Comparison of ENCODE assay signal across 18 cellular contexts in genomic region chr4:109469915-109470314, GRCh38. TPM values are rescaled to one million over a fixed set of nuclear protein-coding genes. Genes with fewer than 3 reads are reported as not detected.
DNase-seq lines count a peak whose midpoint lies in the region; ATAC-seq, FAIRE-seq and TF ChIP-seq lines count a peak whose summit lies in the region.
"Had no signal": no experiment of that assay in that cellular context is flagged by ENCODE, and none has a peak within 500 bp of the region (broad histone marks: within the 10 kb centered on the region; RNA-seq: fewer than 3 reads in every experiment).

No MANE protein-coding gene starts in this region.

- ATAC-seq in WTC11, result no peak

- H3K4me1 Mint-ChIP-seq in activated naive CD4-positive, alpha-beta T cell treated with anti-CD3 and anti-CD28 coated beads, Interleukin-2, amount 50 U/mL, for 24 hours, result peaks cover 68% of the 10 kb centered on the region
- peaks cover 48% of the 10 kb centered on the region for H3K4me1 Mint-ChIP-seq in activated naive CD4-positive, alpha-beta T cell treated with anti-CD3 and anti-CD28 coated beads for 36 hours (ENCODE audit: low read depth)
- H3K4me1 Mint-ChIP-seq in WTC11 (peaks cover 7% of the 10 kb centered on the region), nephron progenitor cell (no peaks in the 10 kb centered on the region)
- H3K4me1 Mint-ChIP-seq in activated naive CD8-positive, alpha-beta T cell treated with anti-CD3 and anti-CD28 coated beads for 36 hours, result peaks cover 45% of the 10 kb centered on the region

- H3K36me3 Mint-ChIP-seq in activated naive CD4-positive, alpha-beta T cell treated with anti-CD3 and anti-CD28 coated beads, Interleukin-2, amount 50 U/mL, for 24 hours, result peaks cover 19% of the 10 kb centered on the region
- H3K36me3 Mint-ChIP-seq in activated naive CD4-positive, alpha-beta T cell treated with anti-CD3 and anti-CD28 coated beads for 36 hours (ENCODE audit: low read depth), result peaks cover 29% of the 10 kb centered on the region
- peaks cover 21% of the 10 kb centered on the region for H3K36me3 Mint-ChIP-seq in WTC11
- H3K36me3 Mint-ChIP-seq in nephron progenitor cell (ENCODE audit: low read depth), result peaks cover 67% of the 10 kb centered on the region
- peaks cover 28% of the 10 kb centered on the region for H3K36me3 Mint-ChIP-seq in activated naive CD8-positive, alpha-beta T cell treated with anti-CD3 and anti-CD28 coated beads for 36 hours

- no peak for TF ChIP-seq POLR2A in GM12892 (IDR thresholded peaks at IDR 0.05; ENCODE audit: low read depth, low read length)

- CTCF ChIA-PET in activated naive CD4-positive, alpha-beta T cell treated with anti-CD3 and anti-CD28 coated beads for 36 hours (lab: Charles Lee), result no interaction called here
- CTCF ChIA-PET in WTC11 (lab: Charles Lee), result interaction anchor here (1.2 kb wide), 1 partner anchor 36 kb away, joined by 3 read pairs; the partner anchor contains the start of gene SEC24B

- intact Hi-C loops in activated naive CD4-positive, alpha-beta T cell treated with anti-CD3 and anti-CD28 coated beads for 36 hours (cut with micrococcal nuclease), result no loop called here

- no peak for DNase-seq in activated naive CD4-positive, alpha-beta T cell treated with anti-CD3 and anti-CD28 coated beads for 36 hours
- DNase-seq in GM12892 (ENCODE audit: insufficient read length), result no peak
- DNase-seq in WTC11 (ENCODE audit: low spot score), result no peak
- DNase-seq in nephron progenitor cell, result no peak
- DNase-seq in activated effector memory CD4-positive, alpha-beta T cell treated with anti-CD3 and anti-CD28 coated beads, Interleukin-2, amount 50 U/mL, for 16 hours, result no peak
- no peak for DNase-seq in activated naive CD8-positive, alpha-beta T cell treated with anti-CD3 and anti-CD28 coated beads for 36 hours
- DNase-seq: BE2C; C1 segment of cervical spinal cord; CD4-positive, CD25-positive, alpha-beta regulatory T cell; CD8-positive, alpha-beta memory T cell; COR-L47; DMS 273 treated with DMSO at 0.1 percent for 48 hours; GM23248; HCEC 1CT; HFFc6 had no signal

- no peaks in the 10 kb centered on the region for H3K9me3 Mint-ChIP-seq in activated naive CD4-positive, alpha-beta T cell treated with anti-CD3 and anti-CD28 coated beads, Interleukin-2, amount 50 U/mL, for 24 hours
- H3K9me3 Mint-ChIP-seq in activated naive CD4-positive, alpha-beta T cell treated with anti-CD3 and anti-CD28 coated beads for 36 hours, result no peaks in the 10 kb centered on the region
- H3K9me3 Mint-ChIP-seq in WTC11 (no peaks in the 10 kb centered on the region), nephron progenitor cell (peaks cover under 1% of the 10 kb centered on the region)
- H3K9me3 Mint-ChIP-seq in activated naive CD8-positive, alpha-beta T cell treated with anti-CD3 and anti-CD28 coated beads for 36 hours, result no peaks in the 10 kb centered on the region
- H3K9me3 Mint-ChIP-seq: CD8-positive, alpha-beta memory T cell; HFFc6 had no signal

- H3K4me3 Mint-ChIP-seq in activated naive CD4-positive, alpha-beta T cell treated with anti-CD3 and anti-CD28 coated beads, Interleukin-2, amount 50 U/mL, for 24 hours, result no peak overlapping the region
- H3K4me3 Mint-ChIP-seq in activated naive CD4-positive, alpha-beta T cell treated with anti-CD3 and anti-CD28 coated beads for 36 hours, result no peak overlapping the region
- H3K4me3 Mint-ChIP-seq in WTC11 (no peak overlapping the region), nephron progenitor cell (no peak overlapping the region)
- no peak overlapping the region for H3K4me3 Mint-ChIP-seq in activated naive CD8-positive, alpha-beta T cell treated with anti-CD3 and anti-CD28 coated beads for 36 hours
- H3K4me3 Mint-ChIP-seq: CD4-positive, CD25-positive, alpha-beta regulatory T cell; CD8-positive, alpha-beta memory T cell; HFFc6 had no signal

- peak overlapping the region; percentile 35 for H3K27ac Mint-ChIP-seq in activated naive CD4-positive, alpha-beta T cell treated with anti-CD3 and anti-CD28 coated beads, Interleukin-2, amount 50 U/mL, for 24 hours
- H3K27ac Mint-ChIP-seq in activated naive CD4-positive, alpha-beta T cell treated with anti-CD3 and anti-CD28 coated beads for 36 hours, result no peak overlapping the region
- H3K27ac Mint-ChIP-seq in WTC11, result peak overlapping the region; percentile 39; the same call in 1 of the 2 replicates
- peak overlapping the region; percentile 32 for H3K27ac Mint-ChIP-seq in nephron progenitor cell
- H3K27ac Mint-ChIP-seq in activated naive CD8-positive, alpha-beta T cell treated with anti-CD3 and anti-CD28 coated beads for 36 hours, result no peak overlapping the region
- H3K27ac Mint-ChIP-seq: HFFc6 had no signal

- H3K27me3 Mint-ChIP-seq in activated naive CD4-positive, alpha-beta T cell treated with anti-CD3 and anti-CD28 coated beads, Interleukin-2, amount 50 U/mL, for 24 hours, result no peaks in the 10 kb centered on the region
- H3K27me3 Mint-ChIP-seq in activated naive CD4-positive, alpha-beta T cell treated with anti-CD3 and anti-CD28 coated beads for 36 hours (ENCODE audit: low read depth), result no peaks in the 10 kb centered on the region
- H3K27me3 Mint-ChIP-seq in WTC11 (ENCODE audit: low read depth), result no peaks in the 10 kb centered on the region
- no peaks in the 10 kb centered on the region for H3K27me3 Mint-ChIP-seq in nephron progenitor cell (ENCODE audit: low read depth, poor library complexity)
- no peaks in the 10 kb centered on the region for H3K27me3 Mint-ChIP-seq in activated naive CD8-positive, alpha-beta T cell treated with anti-CD3 and anti-CD28 coated beads for 36 hours
- H3K27me3 Mint-ChIP-seq: CD4-positive, CD25-positive, alpha-beta regulatory T cell; CD8-positive, alpha-beta memory T cell had no signal

- POLR2A ChIA-PET in WTC11 (lab: Charles Lee), result no interaction called here

- peak; percentile 44 for FAIRE-seq in GM12892 (lab: Jason Lieb, UNC)
- FAIRE-seq: G401.6, H54 had no signal

- TF ChIP-seq CTCF in WTC11 (IDR thresholded peaks at IDR 0.05) (no peak), nephron progenitor cell (IDR thresholded peaks at IDR 0.05) (no peak)

TF ChIP-seq in WTC11, 78 proteins besides CTCF, POLR2A, EP300 and RAD21:
- no peak for TF ChIP-seq FOXP1 (CRISPR knock-in tag; IDR thresholded peaks at IDR 0.05; ENCODE audit: borderline replicate concordance)
- TF ChIP-seq NR1H2 (CRISPR knock-in tag; IDR thresholded peaks at IDR 0.05), result no peak
- no peak for TF ChIP-seq ZSCAN18 (CRISPR knock-in tag; IDR thresholded peaks at IDR 0.05)
- TF ChIP-seq KAT7 (CRISPR knock-in tag; IDR thresholded peaks at IDR 0.05; ENCODE audit: borderline replicate concordance), result no peak
- TF ChIP-seq ATF1 (CRISPR knock-in tag; IDR thresholded peaks at IDR 0.05), result no peak
- no peak for TF ChIP-seq CDX4 (CRISPR knock-in tag; IDR thresholded peaks at IDR 0.05; ENCODE audit: borderline replicate concordance)
- TF ChIP-seq FOXJ3 (CRISPR knock-in tag; IDR thresholded peaks at IDR 0.05; ENCODE audit: borderline replicate concordance), result no peak
- no peak for TF ChIP-seq NR2C2 (CRISPR knock-in tag; IDR thresholded peaks at IDR 0.05)
- no peak for TF ChIP-seq ATF2 (CRISPR knock-in tag; IDR thresholded peaks at IDR 0.05; ENCODE audit: borderline replicate concordance, low read depth)
- no peak for TF ChIP-seq OVOL2 (CRISPR knock-in tag; IDR thresholded peaks at IDR 0.05; ENCODE audit: borderline replicate concordance)
- TF ChIP-seq ZNF671 (CRISPR knock-in tag; IDR thresholded peaks at IDR 0.05), result no peak
- TF ChIP-seq NFE2L1 (CRISPR knock-in tag; IDR thresholded peaks at IDR 0.05), result no peak
- no peak for TF ChIP-seq NFYB (CRISPR knock-in tag; conservative IDR thresholded peaks at IDR 0.05; ENCODE audit: low read depth)
- no peak for TF ChIP-seq ZNF416 (CRISPR knock-in tag; IDR thresholded peaks at IDR 0.05)
- no peak for TF ChIP-seq NR3C1 (CRISPR knock-in tag; conservative IDR thresholded peaks at IDR 0.05; ENCODE audit: low read depth)

RNA-seq across cellular contexts. Expression of gene SEC24B, which starts 36.3 kb away (rescaled TPM):
- total RNA-seq in activated naive CD4-positive, alpha-beta T cell treated with anti-CD3 and anti-CD28 coated beads for 36 hours, result 10 to 100 TPM; 20.6 to 21.1 TPM
- 13.5 TPM for polyA plus RNA-seq in GM12892 (2012; ENCODE audit: missing spikeins)
- total RNA-seq in WTC11 (2021), result 21.6 to 24.0 TPM (median 22.4 TPM) in 3 replicates
- total RNA-seq in activated naive CD8-positive, alpha-beta T cell treated with anti-CD3 and anti-CD28 coated beads for 36 hours, result 10 to 100 TPM; 22.9 to 23.9 TPM

Comparison
In these comparisons a context has a peak if more than half of its experiments do, and no peak if none do; other contexts are left out.
1. H3K27ac Mint-ChIP-seq: peak in activated naive CD4-positive, alpha-beta T cell treated with anti-CD3 and anti-CD28 coated beads, Interleukin-2, amount 50 U/mL, for 24 hours (single experiment), WTC11 (single experiment) and nephron progenitor cell (single experiment); none in activated naive CD4-positive, alpha-beta T cell treated with anti-CD3 and anti-CD28 coated beads for 36 hours (single experiment) and activated naive CD8-positive, alpha-beta T cell treated with anti-CD3 and anti-CD28 coated beads for 36 hours (single experiment).